1 cellular context compared by ENCODE assay signal in genomic region chr1:202578001-202578500, GRCh38.
TF ChIP-seq lines count a peak whose summit lies in the region.

No MANE protein-coding gene starts in this region.

TF ChIP-seq in GM23338, 12 proteins besides CTCF, POLR2A, EP300 and RAD21 (continued from another document):
- no peak for TF ChIP-seq ZNF462 (CRISPR knock-in tag; IDR thresholded peaks at IDR 0.05)
- TF ChIP-seq STAT1 (IDR thresholded peaks at IDR 0.05; ENCODE audit: unreplicated experiment) = no peak
- TF ChIP-seq NANOG (IDR thresholded peaks at IDR 0.05; ENCODE audit: borderline replicate concordance) = no peak
- no peak for TF ChIP-seq ZNF331 (CRISPR knock-in tag; IDR thresholded peaks at IDR 0.05; ENCODE audit: low read depth)
- no peak for TF ChIP-seq ETS1 (IDR thresholded peaks at IDR 0.05)
